ENCODE assay signal across 22 cellular contexts in the genomic region with DNA sequence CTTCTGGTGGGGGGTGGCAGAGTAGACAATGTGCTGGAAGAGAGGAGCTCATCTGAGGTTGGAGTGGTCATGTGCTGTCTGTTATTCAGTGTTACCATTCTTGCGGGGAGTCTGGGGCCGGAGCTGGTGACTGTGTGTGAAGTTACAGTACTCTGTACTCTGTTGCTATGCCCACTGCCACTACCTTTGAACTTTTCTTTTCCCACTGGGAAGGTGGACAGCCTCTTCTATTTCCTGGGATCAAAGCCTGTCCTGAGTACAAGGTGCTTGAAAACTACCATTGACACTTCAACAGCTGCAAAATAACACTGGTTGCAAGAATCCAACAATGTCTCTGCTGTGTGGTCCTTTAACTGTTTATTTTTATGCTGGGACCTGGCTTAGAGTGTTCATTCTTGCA.
"Had no signal": no experiment of that assay in that cellular context is flagged by ENCODE, and none has a peak within 500 bp of the region (broad histone marks: within the 10 kb centered on the region; RNA-seq: fewer than 3 reads in every experiment).

No MANE protein-coding gene starts in this region.

- DNase-seq: activated B cell treated with CpG ODN at 0.5 μM for 24 hours; activated CD4-positive, alpha-beta memory T cell treated with anti-CD3 and anti-CD28 coated beads for 36 hours; activated CD4-positive, alpha-beta T cell treated with anti-CD3 and anti-CD28 coated beads for 4 hours; activated CD8-positive, alpha-beta memory T cell treated with anti-CD3 and anti-CD28 coated beads, Interleukin-2, amount 10 ng/mL, durations not matched to agents 7 days and 5 days; activated naive CD4-positive, alpha-beta T cell treated with anti-CD3 and anti-CD28 coated beads, Interleukin-2, amount 50 U/mL, for 16 hours; activated T-cell treated with anti-CD3 and anti-CD28 coated beads, Interleukin-2, amount 50 U/mL, for 24 hours; cerebellar nuclear complex; cortex of kidney; gastrocnemius medialis; heart right ventricle; left cardiac atrium; lower lobe of right lung; natural killer cell; nucleus accumbens; retina; stimulated activated naive CD4-positive, alpha-beta T cell; SW 1271 had no signal

- H3K4me1 ChIP-seq: ascending aorta, heart right ventricle, lower lobe of right lung, tibial nerve had no signal

- FAIRE-seq: endometrium, urothelium cell line had no signal

- H3K4me1 Mint-ChIP-seq: activated CD8-positive, alpha-beta memory T cell treated with anti-CD3 and anti-CD28 coated beads, Interleukin-2, amount 10 ng/mL, durations not matched to agents 7 days and 5 days had no signal

- H3K27me3 ChIP-seq: ascending aorta, gastrocnemius medialis, heart right ventricle, tibial nerve had no signal

- H3K27ac ChIP-seq: ascending aorta, gastrocnemius medialis, heart right ventricle, lower lobe of right lung, tibial nerve had no signal

- H3K9me3 ChIP-seq: ascending aorta, gastrocnemius medialis, lower lobe of right lung had no signal

- H3K27ac Mint-ChIP-seq: activated B cell treated with CpG ODN at 0.5 μM for 24 hours; activated CD4-positive, alpha-beta memory T cell treated with anti-CD3 and anti-CD28 coated beads for 36 hours; activated CD8-positive, alpha-beta memory T cell treated with anti-CD3 and anti-CD28 coated beads, Interleukin-2, amount 10 ng/mL, durations not matched to agents 7 days and 5 days; activated T-cell treated with anti-CD3 and anti-CD28 coated beads, Interleukin-2, amount 50 U/mL, for 24 hours; natural killer cell; T-helper 2 cell treated with Interferon-gamma antibody and Interleukin-4, amounts not matched to agents 5 μg/mL and 100 μg/mL, for 36 hours had no signal

- H3K4me3 ChIP-seq: ascending aorta, gastrocnemius medialis, heart right ventricle, lower lobe of right lung, tibial nerve had no signal

- ATAC-seq: activated CD8-positive, alpha-beta memory T cell treated with anti-CD3 and anti-CD28 coated beads, Interleukin-2, amount 10 ng/mL, durations not matched to agents 7 days and 5 days; left cardiac atrium; lower lobe of right lung; natural killer cell had no signal

- H3K9me3 Mint-ChIP-seq: natural killer cell had no signal

- H3K27me3 Mint-ChIP-seq: activated B cell treated with CpG ODN at 0.5 μM for 24 hours; activated CD4-positive, alpha-beta memory T cell treated with anti-CD3 and anti-CD28 coated beads for 36 hours; activated CD8-positive, alpha-beta memory T cell treated with anti-CD3 and anti-CD28 coated beads, Interleukin-2, amount 10 ng/mL, durations not matched to agents 7 days and 5 days; activated T-cell treated with anti-CD3 and anti-CD28 coated beads, Interleukin-2, amount 50 U/mL, for 24 hours had no signal

- H3K4me3 Mint-ChIP-seq: activated B cell treated with CpG ODN at 0.5 μM for 24 hours; activated CD4-positive, alpha-beta memory T cell treated with anti-CD3 and anti-CD28 coated beads for 36 hours; activated CD8-positive, alpha-beta memory T cell treated with anti-CD3 and anti-CD28 coated beads, Interleukin-2, amount 10 ng/mL, durations not matched to agents 7 days and 5 days; activated T-cell treated with anti-CD3 and anti-CD28 coated beads, Interleukin-2, amount 50 U/mL, for 24 hours; natural killer cell; T-helper 2 cell treated with Interferon-gamma antibody and Interleukin-4, amounts not matched to agents 5 μg/mL and 100 μg/mL, for 36 hours had no signal
